Comparison of ENCODE assay signal across 8 cellular contexts in genomic region chr22:46734830-46735453, GRCh38. TPM values are rescaled to one million over a fixed set of nuclear protein-coding genes. Genes with fewer than 3 reads are reported as not detected.
DNase-seq lines count a peak whose midpoint lies in the region; ATAC-seq and TF ChIP-seq lines count a peak whose summit lies in the region.

No MANE protein-coding gene starts in this region.

- H3K27me3 ChIP-seq in cardiac muscle cell, result no peaks in the 10 kb centered on the region

- POLR2A ChIA-PET in HEK293T (lab: Yijun Ruan, JAX), result interaction anchor here (2.0 kb wide), 1 partner anchor 28 kb away, joined by 7 read pairs; the partner anchor contains the start of gene TBC1D22A

- H3K4me3 ChIP-seq in cardiac muscle cell, result no peak overlapping the region

- peaks cover 35% of the 10 kb centered on the region for H3K4me1 ChIP-seq in cardiac muscle cell (ENCODE audit: low read depth)

- DNase-seq in DMS79 treated with DMSO at 0.1 percent for 48 hours (lab: John Stamatoyannopoulos, UW) (peak; percentile 67), NCI-H345 treated with DMSO at 0.1 percent for 48 hours (lab: John Stamatoyannopoulos, UW; ENCODE audit: unreplicated experiment) (peak; percentile 9), cardiac muscle cell (ENCODE audit: low read depth in 1 of 2, low spot score in 1 of 2) (no peak), HEK293T (ENCODE audit: extremely low spot score) (no peak), AG08395 (ENCODE audit: low spot score) (no peak)
- DNase-seq in activated CD8-positive, alpha-beta memory T cell treated with anti-CD3 and anti-CD28 coated beads, Interleukin-2, amount 50 U/mL, for 1 hour (ENCODE audit: extremely low read depth), result peak; percentile 47
- peak; percentile 36 to 45 for DNase-seq in stimulated activated CD4-positive, alpha-beta T cell treated with anti-CD3 and anti-CD28 coated beads, Interleukin-1b, Interleukin-23, amount 100 ng/mL, for 4 hours (ENCODE audit: low read depth in 2 of 2)

- no peak for TF ChIP-seq CTCF in cardiac muscle cell (IDR thresholded peaks at IDR 0.05; ENCODE audit: low read depth, low read length)

- H3K9me3 ChIP-seq in cardiac muscle cell (ENCODE audit: low read depth), result no peaks in the 10 kb centered on the region

- peak overlapping the region; percentile 40 for H3K27ac ChIP-seq in cardiac muscle cell

- CTCF ChIA-PET in HEK293T (lab: Yijun Ruan, JAX), result no interaction called here

- ATAC-seq in GM21619 (IDR thresholded peaks at IDR 0.05; ENCODE audit: unreplicated experiment), result no peak

- no peaks in the 10 kb centered on the region for H3K36me3 ChIP-seq in cardiac muscle cell

TF ChIP-seq in HEK293T, 16 proteins besides CTCF, POLR2A, EP300 and RAD21:
- TF ChIP-seq FOXM1 (IDR thresholded peaks at IDR 0.05; ENCODE audit: borderline replicate concordance), result no peak
- no peak for TF ChIP-seq SP1 (IDR thresholded peaks at IDR 0.05)
- TF ChIP-seq ZNF384 (IDR thresholded peaks at IDR 0.05), result no peak
- TF ChIP-seq LEF1 (IDR thresholded peaks at IDR 0.05; ENCODE audit: borderline replicate concordance), result no peak
- no peak for TF ChIP-seq TARDBP (IDR thresholded peaks at IDR 0.05)
- no peak for TF ChIP-seq FOXA1 (IDR thresholded peaks at IDR 0.05)
- no peak for TF ChIP-seq BHLHE40 (IDR thresholded peaks at IDR 0.05; ENCODE audit: borderline replicate concordance)
- no peak for TF ChIP-seq ELF4 (IDR thresholded peaks at IDR 0.05)

RNA-seq across cellular contexts. Expression of gene CERK, which starts 3.1 kb away (rescaled TPM):
- total RNA-seq in cardiac muscle cell, result 65.4 and 74.9 TPM in 2 replicates
- 37.2 and 53.7 TPM in 2 replicates for polyA plus RNA-seq in cardiac muscle cell

RNA-seq across cellular contexts. Expression of gene TBC1D22A, which starts 27.5 kb away (rescaled TPM):
- 16.2 and 16.6 TPM in 2 replicates for total RNA-seq in cardiac muscle cell
- polyA plus RNA-seq in cardiac muscle cell, result 15.2 and 18.5 TPM in 2 replicates

Comparison
In these comparisons a context has a peak if more than half of its experiments do, and no peak if none do; other contexts are left out.
1. DNase-seq: peak in DMS79 treated with DMSO at 0.1 percent for 48 hours (single experiment), NCI-H345 treated with DMSO at 0.1 percent for 48 hours (single experiment), activated CD8-positive, alpha-beta memory T cell treated with anti-CD3 and anti-CD28 coated beads, Interleukin-2, amount 50 U/mL, for 1 hour (single experiment) and stimulated activated CD4-positive, alpha-beta T cell treated with anti-CD3 and anti-CD28 coated beads, Interleukin-1b, Interleukin-23, amount 100 ng/mL, for 4 hours (2 of 2); none in cardiac muscle cell (0 of 2), HEK293T (single experiment) and AG08395 (single experiment).